In genomic region chr6:138882369-138883017, GRCh38 we compare ENCODE assay signal across 14 cellular contexts.
DNase-seq lines count a peak whose midpoint lies in the region; ATAC-seq and TF ChIP-seq lines count a peak whose summit lies in the region.
"Had no signal": no experiment of that assay in that cellular context is flagged by ENCODE, and none has a peak within 500 bp of the region (broad histone marks: within the 10 kb centered on the region; RNA-seq: fewer than 3 reads in every experiment).

No MANE protein-coding gene starts in this region.

- ATAC-seq in GM21423 (IDR thresholded peaks at IDR 0.05; ENCODE audit: unreplicated experiment) = peak; percentile 74
- ATAC-seq in HG03064 (IDR thresholded peaks at IDR 0.05; ENCODE audit: low read depth, unreplicated experiment) = peak; percentile 68
- peak; percentile 41 for ATAC-seq in stimulated activated effector memory CD8-positive, alpha-beta T cell treated with anti-CD3 and anti-CD28 coated beads, Interleukin-12 subunit alpha, Interleukin-12 subunit beta, amount 100 ng/mL, for 72 hours

- no peaks in the 10 kb centered on the region for H3K9me3 Mint-ChIP-seq in activated naive CD4-positive, alpha-beta T cell treated with anti-CD3 and anti-CD28 coated beads for 36 hours
- H3K9me3 Mint-ChIP-seq in stimulated activated effector memory CD8-positive, alpha-beta T cell treated with anti-CD3 and anti-CD28 coated beads, Interleukin-12 subunit alpha, Interleukin-12 subunit beta, amount 100 ng/mL, for 72 hours = no peaks in the 10 kb centered on the region

- H3K27ac ChIP-seq in thyroid gland = no peak overlapping the region
- H3K27ac ChIP-seq: colonic mucosa had no signal

- H3K4me3 ChIP-seq in thyroid gland (replicated peaks in 1 of 3) = no peak overlapping the region
- H3K4me3 ChIP-seq: colonic mucosa, lung had no signal

- no peak overlapping the region for H3K27ac Mint-ChIP-seq in activated naive CD4-positive, alpha-beta T cell treated with anti-CD3 and anti-CD28 coated beads for 36 hours
- no peak overlapping the region for H3K27ac Mint-ChIP-seq in stimulated activated effector memory CD8-positive, alpha-beta T cell treated with anti-CD3 and anti-CD28 coated beads, Interleukin-12 subunit alpha, Interleukin-12 subunit beta, amount 100 ng/mL, for 72 hours
- H3K27ac Mint-ChIP-seq: progenitor cell of endocrine pancreas had no signal

- TF ChIP-seq CTCF in thyroid gland (IDR thresholded peaks at IDR 0.05) = no peak

- 91 to 97% methylated on average over 7 of the region's 7 CpGs for WGBS in thyroid gland, 2 donors

- TF ChIP-seq POLR2A in thyroid gland (IDR thresholded peaks at IDR 0.05) = no peak

- no peaks in the 10 kb centered on the region for H3K4me1 ChIP-seq in thyroid gland
- H3K4me1 ChIP-seq: colonic mucosa had no signal

- no peaks in the 10 kb centered on the region for H3K27me3 ChIP-seq in thyroid gland
- H3K27me3 ChIP-seq: colonic mucosa had no signal

- peaks cover 1% of the 10 kb centered on the region for H3K36me3 Mint-ChIP-seq in activated naive CD4-positive, alpha-beta T cell treated with anti-CD3 and anti-CD28 coated beads for 36 hours (ENCODE audit: low read depth)
- no peaks in the 10 kb centered on the region for H3K36me3 Mint-ChIP-seq in stimulated activated effector memory CD8-positive, alpha-beta T cell treated with anti-CD3 and anti-CD28 coated beads, Interleukin-12 subunit alpha, Interleukin-12 subunit beta, amount 100 ng/mL, for 72 hours

- no peaks in the 10 kb centered on the region for H3K9me3 ChIP-seq in thyroid gland
- H3K9me3 ChIP-seq: colonic mucosa had no signal

- no peak overlapping the region for H3K4me3 Mint-ChIP-seq in activated naive CD4-positive, alpha-beta T cell treated with anti-CD3 and anti-CD28 coated beads for 36 hours
- no peak overlapping the region for H3K4me3 Mint-ChIP-seq in stimulated activated effector memory CD8-positive, alpha-beta T cell treated with anti-CD3 and anti-CD28 coated beads, Interleukin-12 subunit alpha, Interleukin-12 subunit beta, amount 100 ng/mL, for 72 hours

- no peaks in the 10 kb centered on the region for H3K4me1 Mint-ChIP-seq in activated naive CD4-positive, alpha-beta T cell treated with anti-CD3 and anti-CD28 coated beads for 36 hours (ENCODE audit: low read depth)
- no peaks in the 10 kb centered on the region for H3K4me1 Mint-ChIP-seq in stimulated activated effector memory CD8-positive, alpha-beta T cell treated with anti-CD3 and anti-CD28 coated beads, Interleukin-12 subunit alpha, Interleukin-12 subunit beta, amount 100 ng/mL, for 72 hours

- intact Hi-C loops in activated naive CD4-positive, alpha-beta T cell treated with anti-CD3 and anti-CD28 coated beads for 36 hours (cut with micrococcal nuclease) = no loop called here
- intact Hi-C loops in thyroid gland (cut with DNase I) = no loop called here

- H3K36me3 ChIP-seq in thyroid gland = no peaks in the 10 kb centered on the region
- H3K36me3 ChIP-seq: colonic mucosa had no signal

- peak; percentile 6 for DNase-seq in activated naive CD4-positive, alpha-beta T cell treated with anti-CD3 and anti-CD28 coated beads for 36 hours
- no peak for DNase-seq in activated naive CD4-positive, alpha-beta T cell treated with anti-CD3 and anti-CD28 coated beads, Interleukin-2, amount 50 U/mL, for 16 hours
- no peak for DNase-seq in stimulated activated effector memory CD8-positive, alpha-beta T cell treated with anti-CD3 and anti-CD28 coated beads, Interleukin-12 subunit alpha, Interleukin-12 subunit beta, amount 100 ng/mL, for 72 hours (ENCODE audit: low spot score in 2 of 2)
- DNase-seq in DMS 273 treated with DMSO at 0.1 percent for 48 hours (lab: John Stamatoyannopoulos, UW) (no peak), thyroid gland (no peak), HCEC 1CT (no peak)
- DNase-seq: activated naive CD4-positive, alpha-beta T cell treated with Interleukin-2 at 50 U/mL for 16 hours; colonic mucosa; NCI-H1417 treated with DMSO at 0.1 percent for 48 hours; trophoblast cell had no signal

- no peaks in the 10 kb centered on the region for H3K27me3 Mint-ChIP-seq in activated naive CD4-positive, alpha-beta T cell treated with anti-CD3 and anti-CD28 coated beads for 36 hours (ENCODE audit: low read depth)
- H3K27me3 Mint-ChIP-seq: progenitor cell of endocrine pancreas had no signal

- CTCF ChIA-PET in activated naive CD4-positive, alpha-beta T cell treated with anti-CD3 and anti-CD28 coated beads for 36 hours (lab: Charles Lee) = no interaction called here
